Comparison of ENCODE assay signal across 8 cellular contexts in genomic region chr1:26278835-26279597, GRCh38. TPM values are rescaled to one million over a fixed set of nuclear protein-coding genes. Genes with fewer than 3 reads are reported as not detected.
DNase-seq lines count a peak whose midpoint lies in the region; ATAC-seq and TF ChIP-seq lines count a peak whose summit lies in the region.

No MANE protein-coding gene starts in this region.

- no peaks in the 10 kb centered on the region for H3K27me3 ChIP-seq in heart left ventricle
- no peaks in the 10 kb centered on the region for H3K27me3 ChIP-seq in PC-3 (ENCODE audit: low read length)
- H3K27me3 ChIP-seq in body of pancreas, result no peaks in the 10 kb centered on the region
- H3K27me3 ChIP-seq in layer of hippocampus (ENCODE audit: control insufficient read depth, insufficient read depth, low read length), result no peaks in the 10 kb centered on the region
- H3K27me3 ChIP-seq in stomach smooth muscle (ENCODE audit: control insufficient read depth in 1 of 2, insufficient read depth in 2 of 2, low read length in 2 of 2), result no peaks in the 10 kb centered on the region

- peak in 1 of 4 donors; percentile 4 for ATAC-seq in heart left ventricle
- no peak for ATAC-seq in left ventricle myocardium superior
- peak; percentile 23 for ATAC-seq in PC-3
- ATAC-seq in body of pancreas, result peak; percentile 8
- ATAC-seq in HG03025 (IDR thresholded peaks at IDR 0.05; ENCODE audit: low FRiP score, unreplicated experiment), result no peak

- TSS peak; percentile 59 for BruUV-seq in PC-3 (replicated peaks; lab: Mats Ljungman, UMichigan)

- peaks cover 38% of the 10 kb centered on the region for H3F3A ChIP-seq in PC-3 (ENCODE audit: low read length, unreplicated experiment)

- H3K79me2 ChIP-seq in PC-3 (ENCODE audit: low read length), result peaks cover 34% of the 10 kb centered on the region

- peak overlapping the region; percentile 94 for H3K4me2 ChIP-seq in PC-3 (ENCODE audit: low read length)

- no peak overlapping the region for H2AFZ ChIP-seq in PC-3 (ENCODE audit: low read length)

- H3K9ac ChIP-seq in PC-3 (ENCODE audit: low read length) (peak overlapping the region; percentile 87), stomach smooth muscle (ENCODE audit: low read length in 2 of 2) (peak overlapping the region; percentile 74 to 88)

- H3K9me2 ChIP-seq in PC-3 (replicated peaks; ENCODE audit: low read length), result no peaks in the 10 kb centered on the region

- peak overlapping the region; percentile 60 to 98 (median 92) for H3K27ac ChIP-seq in heart left ventricle
- peak overlapping the region; percentile 99 for H3K27ac ChIP-seq in PC-3 (ENCODE audit: low read length)
- H3K27ac ChIP-seq in body of pancreas, result peak overlapping the region; percentile 95 to 97 (median 95)
- H3K27ac ChIP-seq in layer of hippocampus (ENCODE audit: low read depth, low read length), result peak overlapping the region; percentile 95
- peak overlapping the region; percentile 82 for H3K27ac ChIP-seq in stomach smooth muscle (ENCODE audit: low read length)

- H3K4me1 ChIP-seq in heart left ventricle (peaks cover 8 to 93% (median 66%) of the 10 kb centered on the region in 12 donors), PC-3 (ENCODE audit: insufficient read depth, low read length) (peaks cover 84% of the 10 kb centered on the region), body of pancreas (peaks cover 63% of the 10 kb centered on the region), stomach smooth muscle (ENCODE audit: control insufficient read depth, insufficient read depth, low read length) (peaks cover 60% of the 10 kb centered on the region)

- no peaks in the 10 kb centered on the region for H3K9me3 ChIP-seq in heart left ventricle
- H3K9me3 ChIP-seq in PC-3 (ENCODE audit: low read length), result no peaks in the 10 kb centered on the region
- H3K9me3 ChIP-seq in body of pancreas, result no peaks in the 10 kb centered on the region
- no peaks in the 10 kb centered on the region for H3K9me3 ChIP-seq in stomach smooth muscle (ENCODE audit: control insufficient read depth in 2 of 2, low read length in 2 of 2)

- CTCF ChIA-PET in PC-3 (lab: Charles Lee), result interaction anchor here (0.5 to 1.2 kb wide), 6 partner anchors 43 to 138 kb away, joined by 3 to 6 read pairs (median 3); partner anchors contain the start of genes CEP85 and ZNF593

- intact Hi-C loops in heart left ventricle (cut with DNase I), result loop anchor here in 3 of 10 donors (2.0 to 5.0 kb wide), 4 partner anchors 42 to 167 kb away; partner anchors contain the start of genes C1orf232 (in 2 of the 3), ZNF593 (in 2 of the 3) and PDIK1L (in 1 of the 3)
- intact Hi-C loops in left ventricle myocardium superior (cut with micrococcal nuclease), result loop anchor here (5.0 kb wide), 1 partner anchor 43 kb away; no protein-coding TSS in a partner anchor
- intact Hi-C loops in PC-3 (cut with micrococcal nuclease), result loop anchor here (1.0 to 2.0 kb wide), 2 partner anchors 28 to 112 kb away; partner anchors contain the start of gene UBXN11
- intact Hi-C loops in body of pancreas (cut with DNase I), result loop anchor here (10.0 kb wide), 1 partner anchor 126 kb away; no protein-coding TSS in a partner anchor

- TF ChIP-seq POLR2A in heart left ventricle (IDR thresholded peaks at IDR 0.05) (no peak), body of pancreas (IDR thresholded peaks at IDR 0.05) (no peak)

- H3K36me3 ChIP-seq in heart left ventricle, result peaks cover 0 to 46% (median 30%) of the 10 kb centered on the region in 9 donors
- H3K36me3 ChIP-seq in PC-3 (ENCODE audit: low read depth, low read length), result peaks cover 32% of the 10 kb centered on the region
- no peaks in the 10 kb centered on the region for H3K36me3 ChIP-seq in body of pancreas (replicated peaks in 1 of 2; ENCODE audit: insufficient read depth in 1 of 2, low read depth in 2 of 2)
- peaks cover 0 to 2% of the 10 kb centered on the region in 2 donors for H3K36me3 ChIP-seq in stomach smooth muscle (ENCODE audit: control insufficient read depth in 2 of 2, insufficient read depth in 2 of 2, low read length in 2 of 2)

- DNase-seq in heart left ventricle (peak in 2 of 5 donors; percentile 50 to 64), left ventricle myocardium superior (no peak), PC-3 (peak; percentile 93), body of pancreas (peak; percentile 48 to 77 (median 58)), COR-L47 (lab: John Stamatoyannopoulos, UW) (no peak)

- H4K20me1 ChIP-seq in PC-3 (ENCODE audit: low read length), result peaks cover 9% of the 10 kb centered on the region; the same call in 1 of the 2 replicates

- 33 to 49% (median 45%) methylated on average over 9 of the region's 9 CpGs for WGBS in heart left ventricle, 4 donors
- WGBS in body of pancreas, 2 donors, result 38 to 50% methylated on average over 6 to 9 of the region's 9 CpGs

- no peak for TF ChIP-seq CTCF in heart left ventricle (IDR thresholded peaks at IDR 0.05)
- no peak for TF ChIP-seq CTCF in PC-3 (conservative IDR thresholded peaks at IDR 0.05; ENCODE audit: low read depth, low read length)
- no peak for TF ChIP-seq CTCF in body of pancreas (IDR thresholded peaks at IDR 0.05)

- peak overlapping the region; percentile 56 to 99 (median 74) for H3K4me3 ChIP-seq in heart left ventricle
- H3K4me3 ChIP-seq in PC-3 (ENCODE audit: low read length), result peak overlapping the region; percentile 75
- H3K4me3 ChIP-seq in body of pancreas, result peak overlapping the region in 1 of 2 donors; percentile 99
- H3K4me3 ChIP-seq in stomach smooth muscle (ENCODE audit: low read length in 2 of 2), result peak overlapping the region; percentile 87 to 91

- POLR2A ChIA-PET in PC-3 (lab: Charles Lee; ENCODE audit: unreplicated experiment), result interaction anchor here (0.5 to 0.8 kb wide), 4 partner anchors 10 to 953 kb away, joined by 3 to 5 read pairs (median 4); partner anchors contain the start of gene PAFAH2

RNA-seq across cellular contexts. Expression of gene SH3BGRL3, which starts 0.9 kb away (rescaled TPM):
- 100 to 1,000 TPM in 1 of 9 donors, 10 to 100 TPM in 8; 22.4 to 234 (median 40.0) TPM for total RNA-seq in heart left ventricle
- 100 to 1,000 TPM in 1 of 2 donors, 10 to 100 TPM in 1; 43.8 to 119 TPM for polyA plus RNA-seq in heart left ventricle
- 34.7 TPM for total RNA-seq in left ventricle myocardium superior
- total RNA-seq in PC-3 (2014; rRNA removed), result 181 and 193 TPM in 2 replicates
- total RNA-seq in body of pancreas, result 10 to 100 TPM; 38.2 to 43.1 TPM

RNA-seq across cellular contexts. Expression of gene UBXN11, which starts 27.4 kb away (rescaled TPM):
- total RNA-seq in heart left ventricle (10 to 100 TPM in 3 of 9 donors, 1 to 10 TPM in 6; 3.7 to 17.2 (median 7.6) TPM), left ventricle myocardium superior (9.7 TPM), PC-3 (2014; rRNA removed) (19.4 and 24.6 TPM in 2 replicates), body of pancreas (10 to 100 TPM; 12.2 to 14.8 TPM)
- 10 to 100 TPM in 1 of 2 donors, 1 to 10 TPM in 1; 9.0 to 12.2 TPM for polyA plus RNA-seq in heart left ventricle

RNA-seq across cellular contexts. Expression of gene CD52, which starts 38.7 kb away (rescaled TPM):
- total RNA-seq in heart left ventricle (10 to 100 TPM in 2 of 9 donors, 1 to 10 TPM in 6, not detected in 1; 1.6 to 89.9 (median 4.4) TPM), left ventricle myocardium superior (6.3 TPM), PC-3 (2014; rRNA removed) (not detected in 2 replicates), body of pancreas (not detected)
- 10 to 100 TPM in 1 of 2 donors, 1 to 10 TPM in 1; 9.9 to 26.1 TPM for polyA plus RNA-seq in heart left ventricle

RNA-seq across cellular contexts. Expression of gene CEP85, which starts 45.0 kb away (rescaled TPM):
- 100 to 1,000 TPM in 2 of 9 donors, 10 to 100 TPM in 7; 28.6 to 180 (median 48.7) TPM for total RNA-seq in heart left ventricle
- polyA plus RNA-seq in heart left ventricle, result 10 to 100 TPM; 13.4 to 22.7 TPM
- total RNA-seq in left ventricle myocardium superior, result 91.1 TPM
- total RNA-seq in PC-3 (2014; rRNA removed), result 30.6 and 30.8 TPM in 2 replicates
- 1 to 10 TPM; 6.2 to 6.9 TPM for total RNA-seq in body of pancreas

Comparison
In these comparisons a context has a peak if more than half of its experiments do, and no peak if none do; other contexts are left out.
1. ATAC-seq: peak in PC-3 (single experiment) and body of pancreas (single experiment); none in left ventricle myocardium superior (single experiment) and HG03025 (single experiment).
2. DNase-seq: peak in PC-3 (single experiment) and body of pancreas (4 of 4); none in left ventricle myocardium superior (single experiment) and COR-L47 (single experiment).
3. Peak in every context shown above with its lines, with median percentiles within 50 percentile points of each other: H3K27ac ChIP-seq.